Comparison of ENCODE assay signal across 9 cellular contexts in genomic region chr2:222912117-222912516, GRCh38. TPM values are rescaled to one million over a fixed set of nuclear protein-coding genes. Genes with fewer than 3 reads are reported as not detected.
DNase-seq lines count a peak whose midpoint lies in the region; ATAC-seq, FAIRE-seq and TF ChIP-seq lines count a peak whose summit lies in the region.
"Had no signal": no experiment of that assay in that cellular context is flagged by ENCODE, and none has a peak within 500 bp of the region (broad histone marks: within the 10 kb centered on the region; RNA-seq: fewer than 3 reads in every experiment).

No MANE protein-coding gene starts in this region.

- intact Hi-C loops in breast epithelium (cut with DNase I; ENCODE audit: low total_unique reads), result no loop called here

- peaks cover 2% of the 10 kb centered on the region; the same call in 1 of the 2 replicates for H3K36me3 ChIP-seq in HAP-1 (replicated peaks)
- H3K36me3 ChIP-seq in breast epithelium, result no peaks in the 10 kb centered on the region
- peaks cover 35% of the 10 kb centered on the region for H3K36me3 ChIP-seq in WERI-Rb-1

- DNase-seq in NCI-H2107 (lab: John Stamatoyannopoulos, UW) (peak; percentile 7), foreskin fibroblast (peak; percentile 30 to 72), HAP-1 (ENCODE audit: low spot score in 2 of 2) (no peak), D721Med (ENCODE audit: insufficient read length, low spot score) (no peak), breast epithelium (ENCODE audit: low spot score in 2 of 2) (no peak), WERI-Rb-1 (no peak)

- H3K4me3 ChIP-seq in foreskin fibroblast (ENCODE audit: low read depth in 1 of 2, low read length in 2 of 2) (no peak overlapping the region), HAP-1 (no peak overlapping the region), breast epithelium (no peak overlapping the region), WERI-Rb-1 (ENCODE audit: low read depth, low read length) (no peak overlapping the region)
- H3K4me3 ChIP-seq: thoracic aorta had no signal

- H3K4me1 ChIP-seq in HAP-1 (no peaks in the 10 kb centered on the region), breast epithelium (no peaks in the 10 kb centered on the region)

- ATAC-seq in GM18868 (IDR thresholded peaks at IDR 0.05; ENCODE audit: unreplicated experiment) (peak; percentile 97), HG02642 (IDR thresholded peaks at IDR 0.05; ENCODE audit: poor library complexity, unreplicated experiment) (peak; percentile 98)

- TF ChIP-seq CTCF in foreskin fibroblast (IDR thresholded peaks at IDR 0.05; ENCODE audit: low read depth, low read length) (no peak), D721Med (IDR thresholded peaks at IDR 0.05; ENCODE audit: insufficient read depth, missing control alignments) (no peak), breast epithelium (IDR thresholded peaks at IDR 0.05) (no peak), WERI-Rb-1 (IDR thresholded peaks at IDR 0.05; ENCODE audit: low read depth, low read length) (no peak)

- H3K9me3 ChIP-seq in HAP-1 (no peaks in the 10 kb centered on the region), breast epithelium (no peaks in the 10 kb centered on the region), WERI-Rb-1 (ENCODE audit: severe bottlenecking) (no peaks in the 10 kb centered on the region)
- H3K9me3 ChIP-seq: thoracic aorta had no signal

- no peak for FAIRE-seq in D721Med (lab: Jason Lieb, UNC)

- H3K27me3 ChIP-seq in HAP-1 (ENCODE audit: low read depth), result no peaks in the 10 kb centered on the region
- no peaks in the 10 kb centered on the region for H3K27me3 ChIP-seq in breast epithelium
- no peaks in the 10 kb centered on the region for H3K27me3 ChIP-seq in WERI-Rb-1 (ENCODE audit: insufficient read depth, low read depth, severe bottlenecking)

- H3K27ac ChIP-seq in breast epithelium (no peak overlapping the region), WERI-Rb-1 (no peak overlapping the region)

- TF ChIP-seq POLR2A in breast epithelium (IDR thresholded peaks at IDR 0.05), result no peak

- in situ Hi-C loops in HAP-1 (cut with MboI; ENCODE audit: low sequenced_read_pairs), result no loop called here

RNA-seq across cellular contexts. Expression of gene ACSL3, which starts 51.3 kb away (rescaled TPM):
- total RNA-seq in breast epithelium, result 100 to 1,000 TPM in 1 of 3 donors, 10 to 100 TPM in 2; 50.9 to 115 (median 74.4) TPM

Comparison
In these comparisons a context has a peak if more than half of its experiments do, and no peak if none do; other contexts are left out.
1. DNase-seq: peak in NCI-H2107 (single experiment) and foreskin fibroblast (2 of 2); none in HAP-1 (0 of 2), D721Med (single experiment), breast epithelium (0 of 2) and WERI-Rb-1 (single experiment).